ENCODE assay signal across 14 cellular contexts in the genomic region with DNA sequence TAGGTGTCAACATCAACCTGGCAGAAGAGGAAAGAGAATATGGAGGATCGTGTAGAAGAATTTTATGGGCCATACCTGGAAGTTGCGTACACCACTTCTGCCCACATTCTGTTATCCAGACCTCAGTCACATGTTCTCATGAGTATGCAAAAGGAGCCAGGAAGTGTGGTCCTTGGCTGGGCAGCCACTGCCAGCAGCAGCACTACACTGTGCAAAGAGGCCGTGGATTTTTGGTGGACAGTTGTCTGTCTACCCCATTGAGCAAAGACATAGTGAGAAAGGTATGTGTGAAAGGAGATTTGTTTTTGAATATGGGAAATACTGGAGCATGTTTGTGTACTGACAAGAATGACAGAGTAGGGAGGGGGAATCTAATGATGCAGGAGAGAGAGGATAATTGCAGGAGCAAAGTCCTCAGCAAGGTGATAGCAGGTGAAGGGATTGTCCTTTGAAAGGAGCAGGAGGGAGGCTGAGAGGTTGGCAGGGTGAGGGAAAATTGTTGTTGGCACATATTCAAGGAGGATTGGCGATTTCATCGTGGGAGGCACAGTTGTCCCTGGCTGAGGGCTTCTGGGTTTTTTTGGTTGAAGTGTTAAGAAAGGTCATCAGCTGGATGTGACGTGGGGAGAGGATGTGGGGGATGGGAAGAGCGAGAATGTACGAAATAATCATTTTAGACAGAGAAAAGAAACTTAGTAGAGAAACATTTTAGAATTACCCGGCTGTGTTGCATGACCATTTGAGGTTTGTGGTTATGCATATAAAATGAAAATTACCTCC.
DNase-seq lines count a peak whose midpoint lies in the region; ATAC-seq, FAIRE-seq and TF ChIP-seq lines count a peak whose summit lies in the region.
"Had no signal": no experiment of that assay in that cellular context is flagged by ENCODE, and none has a peak within 500 bp of the region (broad histone marks: within the 10 kb centered on the region; RNA-seq: fewer than 3 reads in every experiment).

No MANE protein-coding gene starts in this region.

- H3K4me3 Mint-ChIP-seq in activated CD8-positive, alpha-beta T cell treated with anti-CD3 and anti-CD28 coated beads for 36 hours: no peak overlapping the region
- H3K4me3 Mint-ChIP-seq: neural crest cell had no signal

- peak; percentile 79 for DNase-seq in NCI-H748 (lab: John Stamatoyannopoulos, UW; ENCODE audit: unreplicated experiment)
- DNase-seq in HepG2 (ENCODE audit: low spot score): no peak
- DNase-seq in frontal cortex (ENCODE audit: low spot score in 2 of 2): no peak
- no peak for DNase-seq in tibial nerve (ENCODE audit: low spot score in 2 of 2)
- DNase-seq in NK-92 treated with Interleukin-12 subunit alpha and Interleukin-12 subunit beta, amount 100 ng/mL, for 24 hours (lab: John Stamatoyannopoulos, UW): no peak
- no peak for DNase-seq in activated CD8-positive, alpha-beta T cell treated with anti-CD3 and anti-CD28 coated beads for 36 hours
- DNase-seq: activated CD4-positive, alpha-beta T cell treated with anti-CD3 and anti-CD28 coated beads, Interleukin-2, amount 50 U/mL, for 4 hours; activated gamma-delta T cell; NCI-H774; spleen had no signal

- H4K20me1 ChIP-seq in HepG2 (ENCODE audit: insufficient read depth, low read length): no peaks in the 10 kb centered on the region

- ATAC-seq in GM18858 (IDR thresholded peaks at IDR 0.05; ENCODE audit: unreplicated experiment): peak; percentile 50
- peak; percentile 48 for ATAC-seq in HG02885 (IDR thresholded peaks at IDR 0.05; ENCODE audit: poor library complexity, unreplicated experiment)
- peak; percentile 76 for ATAC-seq in HepG2
- no peak for ATAC-seq in activated CD8-positive, alpha-beta T cell treated with anti-CD3 and anti-CD28 coated beads for 36 hours

- H3K9me3 ChIP-seq in HepG2 (ENCODE audit: low read length) (no peaks in the 10 kb centered on the region), tibial nerve (no peaks in the 10 kb centered on the region)
- H3K9me3 ChIP-seq: spleen had no signal

- H3K4me3 ChIP-seq in HepG2 (replicated peaks in 1 of 3; ENCODE audit: insufficient read depth in 1 of 3, low read depth in 2 of 3, low read length in 3 of 3) (no peak overlapping the region), tibial nerve (no peak overlapping the region)
- H3K4me3 ChIP-seq: spleen had no signal

- H3K36me3 Mint-ChIP-seq in activated CD8-positive, alpha-beta T cell treated with anti-CD3 and anti-CD28 coated beads for 36 hours (ENCODE audit: low read depth): no peaks in the 10 kb centered on the region

- peaks cover 10% of the 10 kb centered on the region for H3K27me3 Mint-ChIP-seq in activated CD8-positive, alpha-beta T cell treated with anti-CD3 and anti-CD28 coated beads for 36 hours

- H3K9me3 Mint-ChIP-seq in activated CD8-positive, alpha-beta T cell treated with anti-CD3 and anti-CD28 coated beads for 36 hours: no peaks in the 10 kb centered on the region

- TF ChIP-seq POLR2A in HepG2 (IDR thresholded peaks at IDR 0.05; ENCODE audit: insufficient read depth in 1 of 2, low read depth in 2 of 2, low read length in 2 of 2): no peak
- no peak for TF ChIP-seq POLR2A in tibial nerve (IDR thresholded peaks at IDR 0.05)

- POLR2A ChIA-PET in HepG2 (lab: Yijun Ruan, JAX): no interaction called here
- POLR2A ChIA-PET in activated CD8-positive, alpha-beta T cell treated with anti-CD3 and anti-CD28 coated beads for 36 hours (lab: Charles Lee): no interaction called here

- BruUV-seq in HepG2 (replicated peaks; lab: Mats Ljungman, UMichigan): no TSS peak

- H3K4me1 ChIP-seq in HepG2 (ENCODE audit: insufficient read depth, low read length): peaks cover 14% of the 10 kb centered on the region
- no peaks in the 10 kb centered on the region for H3K4me1 ChIP-seq in tibial nerve

- H3K36me3 ChIP-seq in HepG2 (replicated peaks in 1 of 2; ENCODE audit: control insufficient read depth in 1 of 2, insufficient read depth in 2 of 2, low read length in 2 of 2) (no peaks in the 10 kb centered on the region), tibial nerve (no peaks in the 10 kb centered on the region)
- H3K36me3 ChIP-seq: spleen had no signal

- 7% methylated on average over 9 of the region's 9 CpGs for WGBS in HepG2 (ENCODE audit: low lambda C conversion rate)
- WGBS in tibial nerve, 2 donors: 46% methylated on average over 9 of the region's 9 CpGs

- CTCF ChIA-PET in HepG2 (lab: Yijun Ruan, JAX; ENCODE audit: low intra/inter-chr PET ratio, low total read pairs): no interaction called here
- CTCF ChIA-PET in activated CD8-positive, alpha-beta T cell treated with anti-CD3 and anti-CD28 coated beads for 36 hours (lab: Charles Lee): no interaction called here

- H3K4me2 ChIP-seq in HepG2 (ENCODE audit: low read depth, low read length): peak overlapping the region; percentile 31; the same call in 1 of the 2 replicates

- no peak for TF ChIP-seq CTCF in HepG2 (CRISPR knock-in tag; IDR thresholded peaks at IDR 0.05)
- no peak for TF ChIP-seq CTCF in tibial nerve (IDR thresholded peaks at IDR 0.05)
- TF ChIP-seq CTCF in activated CD8-positive, alpha-beta T cell treated with anti-CD3 and anti-CD28 coated beads for 36 hours (IDR thresholded peaks at IDR 0.05): no peak

- H3K9ac ChIP-seq in HepG2 (ENCODE audit: insufficient read depth, low read depth, low read length): no peak overlapping the region

- TF ChIP-seq RAD21 in HepG2 (CRISPR knock-in tag; IDR thresholded peaks at IDR 0.05): no peak

- no peaks in the 10 kb centered on the region for H3K4me1 Mint-ChIP-seq in activated CD8-positive, alpha-beta T cell treated with anti-CD3 and anti-CD28 coated beads for 36 hours (ENCODE audit: low read depth)
- H3K4me1 Mint-ChIP-seq: neural crest cell had no signal

- H3K27ac ChIP-seq in HepG2 (ENCODE audit: extremely low read length, insufficient read depth, low read length) (no peak overlapping the region), tibial nerve (no peak overlapping the region)
- H3K27ac ChIP-seq: spleen had no signal

- no peak for TF ChIP-seq EP300 in HepG2 (IDR thresholded peaks at IDR 0.05; ENCODE audit: low read depth in 2 of 2, low read length in 2 of 2)
- TF ChIP-seq EP300 in HepG2 (CRISPR knock-in tag; IDR thresholded peaks at IDR 0.05; ENCODE audit: borderline replicate concordance): no peak
- no peak for TF ChIP-seq EP300 in tibial nerve (IDR thresholded peaks at IDR 0.05)

- H3K27me3 ChIP-seq in HepG2 (ENCODE audit: control insufficient read depth in 1 of 2, insufficient read depth in 2 of 2, low read length in 2 of 2): peaks cover 0 to 8% of the 10 kb centered on the region in 2 experiments; a peak in 2 of 5 replicates
- no peaks in the 10 kb centered on the region for H3K27me3 ChIP-seq in tibial nerve

- no peak for FAIRE-seq in HepG2 (lab: Jason Lieb, UNC)
- no peak for FAIRE-seq in frontal cortex (lab: Jason Lieb, UNC)
- FAIRE-seq: urothelium cell line had no signal

- in situ Hi-C loops in HepG2 (cut with HindIII; ENCODE audit: extremely low pct_ligation_motif_present, low pct_unique_long_range_greater_than_20kb): no loop called here

- H2AFZ ChIP-seq in HepG2 (ENCODE audit: low read length): no peak overlapping the region

- intact Hi-C loops in HepG2 (cut with micrococcal nuclease; ENCODE audit: unreplicated experiment): no loop called here
- intact Hi-C loops in activated CD8-positive, alpha-beta T cell treated with anti-CD3 and anti-CD28 coated beads for 36 hours (cut with micrococcal nuclease): no loop called here

- H3K79me2 ChIP-seq in HepG2 (ENCODE audit: insufficient read depth, low read length): no peaks in the 10 kb centered on the region

- H3K27ac Mint-ChIP-seq in activated CD8-positive, alpha-beta T cell treated with anti-CD3 and anti-CD28 coated beads for 36 hours: no peak overlapping the region

TF ChIP-seq in HepG2, 621 proteins besides CTCF, POLR2A, EP300 and RAD21 (continues in another document):
- TF ChIP-seq GTF3A (CRISPR knock-in tag; conservative IDR thresholded peaks at IDR 0.05) (no peak), HDAC1 (CRISPR knock-in tag; IDR thresholded peaks at IDR 0.05) (no peak), NCOA2 (CRISPR knock-in tag; IDR thresholded peaks at IDR 0.05) (no peak), BCL6 (CRISPR knock-in tag; IDR thresholded peaks at IDR 0.05) (no peak), GLI4 (CRISPR knock-in tag; IDR thresholded peaks at IDR 0.05; ENCODE audit: borderline replicate concordance) (no peak), MXI1 (IDR thresholded peaks at IDR 0.05; ENCODE audit: borderline replicate concordance, low read depth, low read length) (no peak), RNF2 (conservative IDR thresholded peaks at IDR 0.05; ENCODE audit: low read depth) (no peak), ZNF670 (CRISPR knock-in tag; IDR thresholded peaks at IDR 0.05; ENCODE audit: borderline replicate concordance) (no peak), ZNF432 (CRISPR knock-in tag; IDR thresholded peaks at IDR 0.05; ENCODE audit: borderline replicate concordance) (no peak), HNRNPK (IDR thresholded peaks at IDR 0.05; ENCODE audit: low read depth, low read length, poor library complexity, severe bottlenecking) (peak; percentile 50), ATF7 (IDR thresholded peaks at IDR 0.05) (no peak), ATF7 (CRISPR knock-in tag; IDR thresholded peaks at IDR 0.05) (no peak), NPAS2 (CRISPR knock-in tag; IDR thresholded peaks at IDR 0.05; ENCODE audit: borderline replicate concordance) (no peak), REPIN1 (CRISPR knock-in tag; IDR thresholded peaks at IDR 0.05; ENCODE audit: borderline replicate concordance, low read depth) (no peak)
- TF ChIP-seq, protein P1, sequence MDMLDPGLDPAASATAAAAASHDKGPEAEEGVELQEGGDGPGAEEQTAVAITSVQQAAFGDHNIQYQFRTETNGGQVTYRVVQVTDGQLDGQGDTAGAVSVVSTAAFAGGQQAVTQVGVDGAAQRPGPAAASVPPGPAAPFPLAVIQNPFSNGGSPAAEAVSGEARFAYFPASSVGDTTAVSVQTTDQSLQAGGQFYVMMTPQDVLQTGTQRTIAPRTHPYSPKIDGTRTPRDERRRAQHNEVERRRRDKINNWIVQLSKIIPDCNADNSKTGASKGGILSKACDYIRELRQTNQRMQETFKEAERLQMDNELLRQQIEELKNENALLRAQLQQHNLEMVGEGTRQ (IDR thresholded peaks at IDR 0.05; ENCODE audit: low read depth, low read length): no peak
- TF ChIP-seq, protein P1 (CRISPR knock-in tag; IDR thresholded peaks at IDR 0.05; ENCODE audit: borderline replicate concordance): no peak
